1 cellular context compared by ENCODE assay signal in the genomic region with DNA sequence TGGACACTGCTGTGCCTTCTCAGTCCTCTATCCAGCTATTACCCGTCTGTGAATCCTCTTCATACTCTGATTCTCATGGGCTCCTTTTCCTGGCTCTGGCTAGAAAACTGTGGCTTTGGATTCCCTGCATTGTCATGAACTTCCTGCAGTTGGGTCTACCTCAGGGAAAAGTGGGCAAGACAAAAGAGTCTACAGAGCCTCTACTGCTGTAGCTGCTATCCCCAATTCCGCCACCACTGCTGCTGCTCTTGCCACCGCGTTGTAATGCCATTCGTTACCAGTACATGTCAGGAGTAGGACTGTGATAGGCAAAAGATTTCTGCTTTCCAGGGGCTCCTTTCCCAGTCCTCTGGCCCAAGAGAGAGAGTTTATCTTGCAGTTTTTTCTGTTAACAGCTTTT.
TF ChIP-seq lines count a peak whose summit lies in the region.

No MANE protein-coding gene starts in this region.

TF ChIP-seq in GM23338, 12 proteins besides CTCF, POLR2A, EP300 and RAD21 (continued from another document):
- TF ChIP-seq, protein P1, sequence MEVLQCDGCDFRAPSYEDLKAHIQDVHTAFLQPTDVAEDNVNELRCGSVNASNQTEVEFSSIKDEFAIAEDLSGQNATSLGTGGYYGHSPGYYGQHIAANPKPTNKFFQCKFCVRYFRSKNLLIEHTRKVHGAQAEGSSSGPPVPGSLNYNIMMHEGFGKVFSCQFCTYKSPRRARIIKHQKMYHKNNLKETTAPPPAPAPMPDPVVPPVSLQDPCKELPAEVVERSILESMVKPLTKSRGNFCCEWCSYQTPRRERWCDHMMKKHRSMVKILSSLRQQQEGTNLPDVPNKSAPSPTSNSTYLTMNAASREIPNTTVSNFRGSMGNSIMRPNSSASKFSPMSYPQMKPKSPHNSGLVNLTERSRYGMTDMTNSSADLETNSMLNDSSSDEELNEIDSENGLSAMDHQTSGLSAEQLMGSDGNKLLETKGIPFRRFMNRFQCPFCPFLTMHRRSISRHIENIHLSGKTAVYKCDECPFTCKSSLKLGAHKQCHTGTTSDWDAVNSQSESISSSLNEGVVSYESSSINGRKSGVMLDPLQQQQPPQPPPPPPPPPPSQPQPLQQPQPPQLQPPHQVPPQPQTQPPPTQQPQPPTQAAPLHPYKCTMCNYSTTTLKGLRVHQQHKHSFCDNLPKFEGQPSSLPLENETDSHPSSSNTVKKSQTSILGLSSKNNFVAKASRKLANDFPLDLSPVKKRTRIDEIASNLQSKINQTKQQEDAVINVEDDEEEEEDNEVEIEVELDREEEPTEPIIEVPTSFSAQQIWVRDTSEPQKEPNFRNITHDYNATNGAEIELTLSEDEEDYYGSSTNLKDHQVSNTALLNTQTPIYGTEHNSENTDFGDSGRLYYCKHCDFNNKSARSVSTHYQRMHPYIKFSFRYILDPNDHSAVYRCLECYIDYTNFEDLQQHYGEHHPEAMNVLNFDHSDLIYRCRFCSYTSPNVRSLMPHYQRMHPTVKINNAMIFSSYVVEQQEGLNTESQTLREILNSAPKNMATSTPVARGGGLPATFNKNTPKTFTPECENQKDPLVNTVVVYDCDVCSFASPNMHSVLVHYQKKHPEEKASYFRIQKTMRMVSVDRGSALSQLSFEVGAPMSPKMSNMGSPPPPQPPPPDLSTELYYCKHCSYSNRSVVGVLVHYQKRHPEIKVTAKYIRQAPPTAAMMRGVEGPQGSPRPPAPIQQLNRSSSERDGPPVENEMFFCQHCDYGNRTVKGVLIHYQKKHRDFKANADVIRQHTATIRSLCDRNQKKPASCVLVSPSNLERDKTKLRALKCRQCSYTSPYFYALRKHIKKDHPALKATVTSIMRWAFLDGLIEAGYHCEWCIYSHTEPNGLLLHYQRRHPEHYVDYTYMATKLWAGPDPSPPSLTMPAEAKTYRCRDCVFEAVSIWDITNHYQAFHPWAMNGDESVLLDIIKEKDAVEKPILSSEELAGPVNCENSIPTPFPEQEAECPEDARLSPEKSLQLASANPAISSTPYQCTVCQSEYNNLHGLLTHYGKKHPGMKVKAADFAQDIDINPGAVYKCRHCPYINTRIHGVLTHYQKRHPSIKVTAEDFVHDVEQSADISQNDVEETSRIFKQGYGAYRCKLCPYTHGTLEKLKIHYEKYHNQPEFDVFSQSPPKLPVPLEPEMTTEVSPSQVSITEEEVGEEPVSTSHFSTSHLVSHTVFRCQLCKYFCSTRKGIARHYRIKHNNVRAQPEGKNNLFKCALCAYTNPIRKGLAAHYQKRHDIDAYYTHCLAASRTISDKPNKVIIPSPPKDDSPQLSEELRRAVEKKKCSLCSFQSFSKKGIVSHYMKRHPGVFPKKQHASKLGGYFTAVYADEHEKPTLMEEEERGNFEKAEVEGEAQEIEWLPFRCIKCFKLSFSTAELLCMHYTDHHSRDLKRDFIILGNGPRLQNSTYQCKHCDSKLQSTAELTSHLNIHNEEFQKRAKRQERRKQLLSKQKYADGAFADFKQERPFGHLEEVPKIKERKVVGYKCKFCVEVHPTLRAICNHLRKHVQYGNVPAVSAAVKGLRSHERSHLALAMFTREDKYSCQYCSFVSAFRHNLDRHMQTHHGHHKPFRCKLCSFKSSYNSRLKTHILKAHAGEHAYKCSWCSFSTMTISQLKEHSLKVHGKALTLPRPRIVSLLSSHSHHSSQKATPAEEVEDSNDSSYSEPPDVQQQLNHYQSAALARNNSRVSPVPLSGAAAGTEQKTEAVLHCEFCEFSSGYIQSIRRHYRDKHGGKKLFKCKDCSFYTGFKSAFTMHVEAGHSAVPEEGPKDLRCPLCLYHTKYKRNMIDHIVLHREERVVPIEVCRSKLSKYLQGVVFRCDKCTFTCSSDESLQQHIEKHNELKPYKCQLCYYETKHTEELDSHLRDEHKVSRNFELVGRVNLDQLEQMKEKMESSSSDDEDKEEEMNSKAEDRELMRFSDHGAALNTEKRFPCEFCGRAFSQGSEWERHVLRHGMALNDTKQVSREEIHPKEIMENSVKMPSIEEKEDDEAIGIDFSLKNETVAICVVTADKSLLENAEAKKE (CRISPR knock-in tag; IDR thresholded peaks at IDR 0.05): peak; percentile 97
- TF ChIP-seq, protein P2, sequence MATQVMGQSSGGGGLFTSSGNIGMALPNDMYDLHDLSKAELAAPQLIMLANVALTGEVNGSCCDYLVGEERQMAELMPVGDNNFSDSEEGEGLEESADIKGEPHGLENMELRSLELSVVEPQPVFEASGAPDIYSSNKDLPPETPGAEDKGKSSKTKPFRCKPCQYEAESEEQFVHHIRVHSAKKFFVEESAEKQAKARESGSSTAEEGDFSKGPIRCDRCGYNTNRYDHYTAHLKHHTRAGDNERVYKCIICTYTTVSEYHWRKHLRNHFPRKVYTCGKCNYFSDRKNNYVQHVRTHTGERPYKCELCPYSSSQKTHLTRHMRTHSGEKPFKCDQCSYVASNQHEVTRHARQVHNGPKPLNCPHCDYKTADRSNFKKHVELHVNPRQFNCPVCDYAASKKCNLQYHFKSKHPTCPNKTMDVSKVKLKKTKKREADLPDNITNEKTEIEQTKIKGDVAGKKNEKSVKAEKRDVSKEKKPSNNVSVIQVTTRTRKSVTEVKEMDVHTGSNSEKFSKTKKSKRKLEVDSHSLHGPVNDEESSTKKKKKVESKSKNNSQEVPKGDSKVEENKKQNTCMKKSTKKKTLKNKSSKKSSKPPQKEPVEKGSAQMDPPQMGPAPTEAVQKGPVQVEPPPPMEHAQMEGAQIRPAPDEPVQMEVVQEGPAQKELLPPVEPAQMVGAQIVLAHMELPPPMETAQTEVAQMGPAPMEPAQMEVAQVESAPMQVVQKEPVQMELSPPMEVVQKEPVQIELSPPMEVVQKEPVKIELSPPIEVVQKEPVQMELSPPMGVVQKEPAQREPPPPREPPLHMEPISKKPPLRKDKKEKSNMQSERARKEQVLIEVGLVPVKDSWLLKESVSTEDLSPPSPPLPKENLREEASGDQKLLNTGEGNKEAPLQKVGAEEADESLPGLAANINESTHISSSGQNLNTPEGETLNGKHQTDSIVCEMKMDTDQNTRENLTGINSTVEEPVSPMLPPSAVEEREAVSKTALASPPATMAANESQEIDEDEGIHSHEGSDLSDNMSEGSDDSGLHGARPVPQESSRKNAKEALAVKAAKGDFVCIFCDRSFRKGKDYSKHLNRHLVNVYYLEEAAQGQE (IDR thresholded peaks at IDR 0.05; ENCODE audit: unreplicated experiment): no peak
- TF ChIP-seq EZH2 (IDR thresholded peaks at IDR 0.05; ENCODE audit: low read depth, unreplicated experiment) (no peak), CREB1 (CRISPR knock-in tag; IDR thresholded peaks at IDR 0.05; ENCODE audit: low read depth) (peak; percentile 40; the same call in 1 of the 2 replicates), JUNB (IDR thresholded peaks at IDR 0.05; ENCODE audit: unreplicated experiment) (no peak)
TF ChIP-seq in GM23338: peak in this region for 3.
